ENCODE assay signal across 4 cellular contexts in genomic region chr4:87999191-87999691, GRCh38. TPM values are rescaled to one million over a fixed set of nuclear protein-coding genes. Genes with fewer than 3 reads are reported as not detected.
"Had no signal": no experiment of that assay in that cellular context is flagged by ENCODE, and none has a peak within 500 bp of the region (broad histone marks: within the 10 kb centered on the region; RNA-seq: fewer than 3 reads in every experiment).

No MANE protein-coding gene starts in this region.

RNA-seq across cellular contexts. Expression of gene SPP1, which starts 23.7 kb away (rescaled TPM):
- total RNA-seq: myocyte; natural killer cell treated with Interleukin-12 subunit alpha and Interleukin-12 subunit beta and Interleukin-15 and Interleukin-18, amount 100 ng/mL, for 72 hours; pulmonary artery endothelial cell had no signal
- polyA plus RNA-seq: naive thymus-derived CD4-positive, alpha-beta T cell had no signal
